19 cellular contexts compared by ENCODE assay signal in genomic region chr1:183619719-183620118, GRCh38. TPM values are rescaled to one million over a fixed set of nuclear protein-coding genes. Genes with fewer than 3 reads are reported as not detected.
DNase-seq lines count a peak whose midpoint lies in the region; ATAC-seq and TF ChIP-seq lines count a peak whose summit lies in the region.
"Had no signal": no experiment of that assay in that cellular context is flagged by ENCODE, and none has a peak within 500 bp of the region (broad histone marks: within the 10 kb centered on the region; RNA-seq: fewer than 3 reads in every experiment).

No MANE protein-coding gene starts in this region.

- H3K4me1 ChIP-seq in Caco-2, result peaks cover 19% of the 10 kb centered on the region

- H3K9me3 ChIP-seq in CD4-positive, alpha-beta T cell (ENCODE audit: control insufficient read depth, low read length), result no peaks in the 10 kb centered on the region
- no peaks in the 10 kb centered on the region for H3K9me3 ChIP-seq in Caco-2

- H3K27me3 Mint-ChIP-seq in CD4-positive, alpha-beta T cell, result no peaks in the 10 kb centered on the region
- H3K27me3 Mint-ChIP-seq in Caco-2 (ENCODE audit: insufficient read depth, unreplicated experiment) (no peaks in the 10 kb centered on the region), T-cell (peaks cover 0 to 2% of the 10 kb centered on the region in 2 donors)

- H3K36me3 ChIP-seq in Caco-2 (ENCODE audit: control insufficient read depth, insufficient read depth, low read length), result no peaks in the 10 kb centered on the region

- H3K36me3 Mint-ChIP-seq in CD4-positive, alpha-beta T cell (ENCODE audit: low read depth), result peaks cover 14% of the 10 kb centered on the region
- peaks cover 15% of the 10 kb centered on the region for H3K36me3 Mint-ChIP-seq in Caco-2 (ENCODE audit: insufficient read depth, unreplicated experiment)
- H3K36me3 Mint-ChIP-seq in T-cell, result peaks cover 8% of the 10 kb centered on the region

- H3K4me3 Mint-ChIP-seq in CD4-positive, alpha-beta T cell, result no peak overlapping the region
- H3K4me3 Mint-ChIP-seq in Caco-2 (ENCODE audit: unreplicated experiment) (no peak overlapping the region), T-cell (no peak overlapping the region)
- H3K4me3 Mint-ChIP-seq: CD14-positive monocyte, IgD-negative memory B cell had no signal

- no TSS peak for BruUV-seq in Caco-2 (replicated peaks; lab: Mats Ljungman, UMichigan)

- H3K4me3 ChIP-seq in Caco-2 (ENCODE audit: low read depth, low read length), result no peak overlapping the region

- TF ChIP-seq CTCF in CD4-positive, alpha-beta T cell (IDR thresholded peaks at IDR 0.05), result no peak
- TF ChIP-seq CTCF in Caco-2 (IDR thresholded peaks at IDR 0.05; ENCODE audit: insufficient read depth in 1 of 2, low read depth in 1 of 2, low read length in 1 of 2, severe bottlenecking in 1 of 2, unreplicated experiment in 1 of 2), result no peak
- no peak for TF ChIP-seq CTCF in GM10266 (IDR thresholded peaks at IDR 0.05; ENCODE audit: control insufficient read depth, insufficient read depth, low read depth, missing control alignments)

- H3K9me3 Mint-ChIP-seq in CD4-positive, alpha-beta T cell, result no peaks in the 10 kb centered on the region
- H3K9me3 Mint-ChIP-seq in Caco-2 (ENCODE audit: unreplicated experiment) (no peaks in the 10 kb centered on the region), T-cell (no peaks in the 10 kb centered on the region)
- H3K9me3 Mint-ChIP-seq: CD14-positive monocyte, IgD-negative memory B cell had no signal

- no peak for DNase-seq in CD4-positive, alpha-beta T cell
- DNase-seq in Caco-2, result no peak
- no peak for DNase-seq in T-cell
- peak; percentile 9 for DNase-seq in left kidney (ENCODE audit: low read depth, low spot score)
- DNase-seq in GM10266 (ENCODE audit: extremely low spot score), result no peak
- DNase-seq: ACHN, AML-193, Kasumi-1, NCI-H1105 treated with DMSO at 0.1 percent for 48 hours, NCI-H187, NCI-H446, NCI-H69, RPMI8226 had no signal

- CTCF ChIA-PET in CD4-positive, alpha-beta T cell (lab: Charles Lee), result no interaction called here
- CTCF ChIA-PET in Caco-2 (lab: Charles Lee), result interaction anchor here (1.2 kb wide), 1 partner anchor 11 kb away, joined by 3 read pairs; no protein-coding TSS in a partner anchor
- CTCF ChIA-PET in T-cell (lab: Charles Lee), result no interaction called here

- peak overlapping the region; percentile 61 for H3K27ac Mint-ChIP-seq in CD4-positive, alpha-beta T cell
- H3K27ac Mint-ChIP-seq in Caco-2 (ENCODE audit: unreplicated experiment) (peak overlapping the region; percentile 17), T-cell (peak overlapping the region in 1 of 2 donors; percentile 68)
- H3K27ac Mint-ChIP-seq: IgD-negative memory B cell had no signal

- no peak for ATAC-seq in CD4-positive, alpha-beta T cell (ENCODE audit: poor library complexity)
- ATAC-seq in T-cell (replicated peaks in 1 of 4) (peak in 3 of 4 experiments; percentile 28 to 43 (median 38)), HG02970 (IDR thresholded peaks at IDR 0.05; ENCODE audit: low FRiP score, unreplicated experiment) (no peak), HG02763 (IDR thresholded peaks at IDR 0.05; ENCODE audit: unreplicated experiment) (no peak)

- peaks cover 29% of the 10 kb centered on the region for H3K4me1 Mint-ChIP-seq in CD4-positive, alpha-beta T cell (ENCODE audit: low read depth)
- peaks cover 24% of the 10 kb centered on the region for H3K4me1 Mint-ChIP-seq in Caco-2 (ENCODE audit: low read depth, unreplicated experiment)
- H3K4me1 Mint-ChIP-seq in T-cell, result peaks cover 0 to 10% (median 10%) of the 10 kb centered on the region in 3 donors

- intact Hi-C loops in CD4-positive, alpha-beta T cell (cut with DNase I, micrococcal nuclease), result loop anchor here in 1 of 2 experiments (10.0 kb wide), 1 partner anchor 75 kb away; no protein-coding TSS in a partner anchor
- intact Hi-C loops in Caco-2 (cut with micrococcal nuclease; ENCODE audit: unreplicated experiment), result no loop called here

- POLR2A ChIA-PET in CD4-positive, alpha-beta T cell (lab: Charles Lee), result no interaction called here
- POLR2A ChIA-PET in Caco-2 (lab: Charles Lee), result no interaction called here
- POLR2A ChIA-PET in T-cell (lab: Charles Lee), result interaction anchor here in 1 of 2 donors (0.6 kb wide), 1 partner anchor 12 kb away, joined by 3 read pairs; no protein-coding TSS in a partner anchor

- H3K27me3 ChIP-seq in CD4-positive, alpha-beta T cell (ENCODE audit: control insufficient read depth, insufficient read depth, low read length), result no peaks in the 10 kb centered on the region
- no peaks in the 10 kb centered on the region for H3K27me3 ChIP-seq in Caco-2 (replicated peaks; ENCODE audit: control insufficient read depth, insufficient read depth, low read length)

- no peak overlapping the region for H3K27ac ChIP-seq in CD4-positive, alpha-beta T cell (ENCODE audit: low read depth, low read length)

RNA-seq across cellular contexts. Expression of gene ARPC5, which starts 15.9 kb away (rescaled TPM):
- 10 to 100 TPM; 21.4 to 23.0 TPM for total RNA-seq in CD4-positive, alpha-beta T cell
- total RNA-seq in Caco-2 (2022), result 123 and 135 TPM in 2 replicates
- total RNA-seq in T-cell, result 100 to 1,000 TPM in 3 of 5 donors, 10 to 100 TPM in 2; 69.8 to 116 (median 106) TPM

RNA-seq across cellular contexts. Expression of gene NCF2, which starts 29.5 kb away (rescaled TPM):
- 1 to 10 TPM; 2.9 to 3.1 TPM for total RNA-seq in CD4-positive, alpha-beta T cell
- 0.58 TPM in 1 of 2 replicates, not detected in the other for total RNA-seq in Caco-2 (2022)
- 1 to 10 TPM; 2.9 to 8.7 (median 4.0) TPM for total RNA-seq in T-cell

RNA-seq across cellular contexts. Expression of gene APOBEC4, which starts 33.4 kb away (rescaled TPM):
- total RNA-seq in CD4-positive, alpha-beta T cell, result not detected
- total RNA-seq in Caco-2 (2022) (not detected in 2 replicates), T-cell (not detected)
- total RNA-seq: H4, OCI-LY7 had no signal

Comparison
In these comparisons a context has a peak if more than half of its experiments do, and no peak if none do; other contexts are left out.
1. ATAC-seq: peak in T-cell (3 of 4); none in CD4-positive, alpha-beta T cell (single experiment), HG02970 (single experiment) and HG02763 (single experiment).